ENCODE assay signal across 16 cellular contexts in genomic region chr11:17368551-17368950, GRCh38. TPM values are rescaled to one million over a fixed set of nuclear protein-coding genes. Genes with fewer than 3 reads are reported as not detected.
DNase-seq lines count a peak whose midpoint lies in the region; FAIRE-seq and TF ChIP-seq lines count a peak whose summit lies in the region.
"Had no signal": no experiment of that assay in that cellular context is flagged by ENCODE, and none has a peak within 500 bp of the region (broad histone marks: within the 10 kb centered on the region; RNA-seq: fewer than 3 reads in every experiment).

No MANE protein-coding gene starts in this region.

- peaks cover 53% of the 10 kb centered on the region for H3K9me3 Mint-ChIP-seq in T-helper 2 cell treated with Interferon-gamma antibody and Interleukin-4, amounts not matched to agents 5 μg/mL and 100 μg/mL, for 36 hours

- TF ChIP-seq CTCF in bronchial epithelial cell (IDR thresholded peaks at IDR 0.05; ENCODE audit: insufficient read depth, low read length, severe bottlenecking) = no peak

- peak; percentile 15 for DNase-seq in stimulated activated CD4-positive, alpha-beta T cell treated with anti-CD3 and anti-CD28 coated beads, Interleukin-15, amount 100 ng/mL, for 24 hours
- DNase-seq in stimulated activated CD4-positive, alpha-beta T cell treated with anti-CD3 and anti-CD28 coated beads, Interleukin-4, amount 100 ng/mL, for 4 hours = no peak
- DNase-seq in T-helper 2 cell treated with Interferon-gamma antibody and Interleukin-4, amounts not matched to agents 5 μg/mL and 100 μg/mL, for 36 hours (ENCODE audit: low spot score) = peak; percentile 41
- DNase-seq in bronchial epithelial cell (ENCODE audit: low read depth) (no peak), superior temporal gyrus (ENCODE audit: extremely low spot score) (peak; percentile 17), NCI-H2107 (lab: John Stamatoyannopoulos, UW) (no peak), SHP77 (lab: John Stamatoyannopoulos, UW) (no peak)
- DNase-seq: BE2C; CD4-positive, alpha-beta memory T cell; DMS79; HFFc6 had no signal

- H3K27me3 ChIP-seq in bronchial epithelial cell (ENCODE audit: control insufficient read depth, insufficient read depth, low read length) = no peaks in the 10 kb centered on the region
- H3K27me3 ChIP-seq: BE2C had no signal

- no peak overlapping the region for H3K4me3 Mint-ChIP-seq in T-helper 2 cell treated with Interferon-gamma antibody and Interleukin-4, amounts not matched to agents 5 μg/mL and 100 μg/mL, for 36 hours
- H3K4me3 Mint-ChIP-seq: CD4-positive, alpha-beta memory T cell; HFFc6 had no signal

- no peaks in the 10 kb centered on the region for H3K27me3 Mint-ChIP-seq in T-helper 2 cell treated with Interferon-gamma antibody and Interleukin-4, amounts not matched to agents 5 μg/mL and 100 μg/mL, for 36 hours (ENCODE audit: low read depth)
- H3K27me3 Mint-ChIP-seq: CD4-positive, alpha-beta memory T cell had no signal

- no peak overlapping the region for H3K4me3 ChIP-seq in bronchial epithelial cell (ENCODE audit: low read depth, low read length)
- H3K4me3 ChIP-seq: A549, HAP-1 had no signal

- FAIRE-seq in bronchial epithelial cell (lab: Jason Lieb, UNC) = peak; percentile 91
- FAIRE-seq: A549, G401.6, GM12891, H1 had no signal

- peaks cover 8% of the 10 kb centered on the region for H3K4me1 Mint-ChIP-seq in T-helper 2 cell treated with Interferon-gamma antibody and Interleukin-4, amounts not matched to agents 5 μg/mL and 100 μg/mL, for 36 hours (ENCODE audit: low read depth)
- H3K4me1 Mint-ChIP-seq: CD4-positive, alpha-beta memory T cell had no signal

- H3K36me3 ChIP-seq in bronchial epithelial cell (ENCODE audit: control insufficient read depth, insufficient read depth, low read length) = peaks cover 6% of the 10 kb centered on the region
- H3K36me3 ChIP-seq: BE2C had no signal

- H3K27ac Mint-ChIP-seq in T-helper 2 cell treated with Interferon-gamma antibody and Interleukin-4, amounts not matched to agents 5 μg/mL and 100 μg/mL, for 36 hours = no peak overlapping the region
- H3K27ac Mint-ChIP-seq: CD4-positive, alpha-beta memory T cell; HFFc6 had no signal

- peaks cover 25% of the 10 kb centered on the region for H3K36me3 Mint-ChIP-seq in T-helper 2 cell treated with Interferon-gamma antibody and Interleukin-4, amounts not matched to agents 5 μg/mL and 100 μg/mL, for 36 hours (ENCODE audit: low read depth)

RNA-seq across cellular contexts. Expression of gene NCR3LG1, which starts 17.0 kb away (rescaled TPM):
- 1.3 and 2.6 TPM in 2 replicates for total RNA-seq in bronchial epithelial cell

RNA-seq across cellular contexts. Expression of gene KCNJ11, which starts 19.9 kb away (rescaled TPM):
- 0.77 and 0.79 TPM in 2 replicates for total RNA-seq in bronchial epithelial cell
- total RNA-seq: CD4-positive, alpha-beta memory T cell; HFFc6 had no signal

Comparison
In these comparisons a context has a peak if more than half of its experiments do, and no peak if none do; other contexts are left out.
1. DNase-seq: peak in stimulated activated CD4-positive, alpha-beta T cell treated with anti-CD3 and anti-CD28 coated beads, Interleukin-15, amount 100 ng/mL, for 24 hours (single experiment), T-helper 2 cell treated with Interferon-gamma antibody and Interleukin-4, amounts not matched to agents 5 μg/mL and 100 μg/mL, for 36 hours (single experiment) and superior temporal gyrus (single experiment); none in stimulated activated CD4-positive, alpha-beta T cell treated with anti-CD3 and anti-CD28 coated beads, Interleukin-4, amount 100 ng/mL, for 4 hours (0 of 2), bronchial epithelial cell (single experiment), NCI-H2107 (single experiment) and SHP77 (0 of 2).